29 cellular contexts compared by ENCODE assay signal in the genomic region with DNA sequence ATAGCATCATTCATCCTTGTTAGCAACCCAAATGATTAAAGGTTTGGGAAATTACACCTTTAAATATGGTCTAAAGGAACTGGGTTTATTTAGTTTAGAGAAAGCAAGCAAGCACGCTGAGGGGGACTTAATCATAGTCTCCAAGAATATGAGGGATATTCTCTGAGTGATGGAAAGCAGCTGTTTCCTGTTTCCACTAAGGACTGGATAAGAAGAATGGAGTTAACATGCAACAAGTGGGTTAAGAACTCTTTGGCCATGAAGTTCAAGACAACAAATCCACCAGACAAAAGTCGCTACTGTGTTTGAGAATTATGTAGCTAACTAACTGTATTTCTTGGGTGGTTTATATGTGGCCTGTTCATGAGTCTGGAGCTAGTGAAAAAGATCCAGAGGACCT.
DNase-seq lines count a peak whose midpoint lies in the region; ATAC-seq, FAIRE-seq and TF ChIP-seq lines count a peak whose summit lies in the region.
"Had no signal": no experiment of that assay in that cellular context is flagged by ENCODE, and none has a peak within 500 bp of the region (broad histone marks: within the 10 kb centered on the region; RNA-seq: fewer than 3 reads in every experiment).

No MANE protein-coding gene starts in this region.

- no peak overlapping the region for H3K27ac Mint-ChIP-seq in CD4-positive, alpha-beta T cell
- H3K27ac Mint-ChIP-seq: activated T-cell treated with anti-CD3 and anti-CD28 coated beads, Interleukin-2, amount 50 U/mL, for 72 hours; CD4-positive, alpha-beta memory T cell; GM23338; neural progenitor cell had no signal

- H3K4me3 Mint-ChIP-seq in CD4-positive, alpha-beta T cell, result no peak overlapping the region
- H3K4me3 Mint-ChIP-seq: activated T-cell treated with anti-CD3 and anti-CD28 coated beads, Interleukin-2, amount 50 U/mL, for 72 hours; brain; CD4-positive, alpha-beta memory T cell; GM23338; neural progenitor cell had no signal

- peaks cover 6% of the 10 kb centered on the region for H3K27me3 Mint-ChIP-seq in CD4-positive, alpha-beta T cell
- H3K27me3 Mint-ChIP-seq: brain had no signal

- WGBS in right cardiac atrium, result 47% methylated on average over 2 of the region's 2 CpGs

- H2AFZ ChIP-seq in endothelial cell of umbilical vein (ENCODE audit: low read depth, low read length), result no peak overlapping the region
- H2AFZ ChIP-seq: GM23338, neural progenitor cell had no signal

- no peaks in the 10 kb centered on the region for H3K79me2 ChIP-seq in endothelial cell of umbilical vein (ENCODE audit: control insufficient read depth, insufficient read depth, low read length)

- no peak for TF ChIP-seq POLR2A in endothelial cell of umbilical vein (IDR thresholded peaks at IDR 0.05; ENCODE audit: low read depth, low read length)
- no peak for TF ChIP-seq POLR2A in gastrocnemius medialis (IDR thresholded peaks at IDR 0.05)

- H3K27me3 ChIP-seq in cardiac muscle cell, result no peaks in the 10 kb centered on the region
- no peaks in the 10 kb centered on the region for H3K27me3 ChIP-seq in endothelial cell of umbilical vein (ENCODE audit: control insufficient read depth in 2 of 2, insufficient read depth in 2 of 2, low read length in 2 of 2)
- no peaks in the 10 kb centered on the region for H3K27me3 ChIP-seq in right cardiac atrium (ENCODE audit: control insufficient read depth, insufficient read depth)
- H3K27me3 ChIP-seq in gastrocnemius medialis, result no peaks in the 10 kb centered on the region
- H3K27me3 ChIP-seq in CD4-positive, alpha-beta T cell (ENCODE audit: control insufficient read depth, insufficient read depth, low read length), result no peaks in the 10 kb centered on the region
- H3K27me3 ChIP-seq: colonic mucosa, gastroesophageal sphincter, neural progenitor cell, SJSA1, stomach, tibial artery had no signal

- DNase-seq in cardiac muscle cell (ENCODE audit: low read depth in 1 of 2, low spot score in 1 of 2) (peak in 1 of 2 donors; percentile 78), Right ventricle myocardium superior (no peak), endothelial cell of umbilical vein (ENCODE audit: low read depth, low spot score) (peak; percentile 85), right cardiac atrium (no peak), gastrocnemius medialis (no peak), NCI-H2029 treated with DMSO at 0.1 percent for 48 hours (lab: John Stamatoyannopoulos, UW) (no peak)
- DNase-seq in CD4-positive, alpha-beta T cell, result no peak
- DNase-seq: activated CD4-positive, CD25-positive, alpha-beta regulatory T cell; activated naive CD4-positive, alpha-beta T cell; activated T-cell treated with anti-CD3 and anti-CD28 coated beads, Interleukin-2, amount 50 U/mL, for 72 hours; CD4-positive, alpha-beta memory T cell; colonic mucosa; effector memory CD4-positive, alpha-beta T cell; erythroblast; islet precursor cell; lower lobe of right lung; NCI-H1694; NCI-H2171; NCI-H510A treated with DMSO at 0.1 percent for 48 hours; stomach; T-helper 1 cell; tibial artery had no signal

- no peaks in the 10 kb centered on the region for H4K20me1 ChIP-seq in endothelial cell of umbilical vein (replicated peaks; ENCODE audit: control insufficient read depth, extremely low read depth, insufficient read depth, low read length)

- ATAC-seq in Right ventricle myocardium superior (ENCODE audit: poor library complexity), result no peak
- peak; percentile 47 to 55 for ATAC-seq in right cardiac atrium
- ATAC-seq in gastrocnemius medialis, result no peak
- no peak for ATAC-seq in HG02938 (IDR thresholded peaks at IDR 0.05; ENCODE audit: unreplicated experiment)
- no peak for ATAC-seq in CD4-positive, alpha-beta T cell (ENCODE audit: poor library complexity)
- ATAC-seq: activated T-cell treated with anti-CD3 and anti-CD28 coated beads, Interleukin-2, amount 50 U/mL, for 72 hours; gastroesophageal sphincter; GM23338; HepG2; lower lobe of right lung had no signal

- intact Hi-C loops in Right ventricle myocardium superior (cut with DNase I) (no loop called here), endothelial cell of umbilical vein (cut with micrococcal nuclease) (no loop called here), right cardiac atrium (cut with DNase I) (no loop called here), gastrocnemius medialis (cut with DNase I; ENCODE audit: low total_unique reads) (no loop called here)
- intact Hi-C loops in CD4-positive, alpha-beta T cell (cut with DNase I, micrococcal nuclease), result no loop called here

- no peaks in the 10 kb centered on the region for H3K36me3 Mint-ChIP-seq in CD4-positive, alpha-beta T cell (ENCODE audit: low read depth)
- H3K36me3 Mint-ChIP-seq: CD4-positive, alpha-beta memory T cell; neural progenitor cell had no signal

- in situ Hi-C loops in gastrocnemius medialis (cut with MboI; ENCODE audit: low sequenced_read_pairs in 4 of 4), result no loop called here

- no peak overlapping the region for H3K9ac ChIP-seq in endothelial cell of umbilical vein (replicated peaks; ENCODE audit: extremely low read depth, insufficient read depth, low read length)
- H3K9ac ChIP-seq: neural progenitor cell had no signal

- no peaks in the 10 kb centered on the region for H3K9me1 ChIP-seq in endothelial cell of umbilical vein (replicated peaks; ENCODE audit: control insufficient read depth, extremely low read depth, insufficient read depth, low read length)

- peak overlapping the region; percentile 52 for H3K27ac ChIP-seq in cardiac muscle cell
- H3K27ac ChIP-seq in endothelial cell of umbilical vein (ENCODE audit: insufficient read depth, low read depth, low read length), result peak overlapping the region; percentile 11
- H3K27ac ChIP-seq in right cardiac atrium (ENCODE audit: low read length), result no peak overlapping the region
- peak overlapping the region in 3 of 4 donors; percentile 14 to 24 (median 20) for H3K27ac ChIP-seq in gastrocnemius medialis
- H3K27ac ChIP-seq in CD4-positive, alpha-beta T cell (ENCODE audit: low read depth, low read length), result no peak overlapping the region
- H3K27ac ChIP-seq: colonic mucosa, gastroesophageal sphincter, lower lobe of right lung, neural progenitor cell, SJSA1, stomach, tibial artery had no signal

- peak; percentile 33 for FAIRE-seq in endothelial cell of umbilical vein (lab: Jason Lieb, UNC)
- FAIRE-seq: HepG2 had no signal

- TF ChIP-seq CTCF in cardiac muscle cell (IDR thresholded peaks at IDR 0.05; ENCODE audit: low read depth, low read length), result no peak
- no peak for TF ChIP-seq CTCF in endothelial cell of umbilical vein (IDR thresholded peaks at IDR 0.05; ENCODE audit: extremely low read depth in 1 of 2, insufficient read depth in 1 of 2, low read depth in 1 of 2, low read length in 2 of 2)
- no peak for TF ChIP-seq CTCF in gastrocnemius medialis (IDR thresholded peaks at IDR 0.05 in 4 of 5, conservative IDR thresholded peaks at IDR 0.05 in 1 of 5)
- TF ChIP-seq CTCF in CD4-positive, alpha-beta T cell (IDR thresholded peaks at IDR 0.05), result no peak

- POLR2A ChIA-PET in endothelial cell of umbilical vein (lab: Charles Lee), result interaction anchor here (0.6 kb wide), 1 partner anchor 40 kb away, joined by 3 read pairs; no protein-coding TSS in a partner anchor
- POLR2A ChIA-PET in CD4-positive, alpha-beta T cell (lab: Charles Lee), result no interaction called here

- H3K9me3 ChIP-seq in cardiac muscle cell (ENCODE audit: low read depth) (no peaks in the 10 kb centered on the region), endothelial cell of umbilical vein (replicated peaks; ENCODE audit: control insufficient read depth, insufficient read depth, low read length) (no peaks in the 10 kb centered on the region), right cardiac atrium (ENCODE audit: control insufficient read depth, low read length) (no peaks in the 10 kb centered on the region), gastrocnemius medialis (no peaks in the 10 kb centered on the region)
- H3K9me3 ChIP-seq in CD4-positive, alpha-beta T cell (ENCODE audit: control insufficient read depth, low read length), result no peaks in the 10 kb centered on the region
- H3K9me3 ChIP-seq: colonic mucosa, gastroesophageal sphincter, lower lobe of right lung, SJSA1, stomach, tibial artery had no signal

- CTCF ChIA-PET in endothelial cell of umbilical vein (lab: Charles Lee), result interaction anchor here (0.8 to 1.4 kb wide), 3 partner anchors 64 to 1230 kb away, joined by 3 to 4 read pairs (median 4); no protein-coding TSS in a partner anchor
- CTCF ChIA-PET in CD4-positive, alpha-beta T cell (lab: Charles Lee), result interaction anchor here (0.6 kb wide), 1 partner anchor 188 kb away, joined by 3 read pairs; no protein-coding TSS in a partner anchor

- no peak overlapping the region for H3K4me3 ChIP-seq in cardiac muscle cell
- no peak overlapping the region for H3K4me3 ChIP-seq in endothelial cell of umbilical vein (replicated peaks in 1 of 3; ENCODE audit: insufficient read depth in 1 of 3, low read depth in 1 of 3, low read length in 3 of 3)
- no peak overlapping the region for H3K4me3 ChIP-seq in right cardiac atrium (ENCODE audit: low read length)
- no peak overlapping the region for H3K4me3 ChIP-seq in gastrocnemius medialis
- H3K4me3 ChIP-seq: colonic mucosa, gastroesophageal sphincter, GM23338, lower lobe of right lung, neural progenitor cell, SJSA1, stomach, tibial artery had no signal

- H3K9me3 Mint-ChIP-seq in CD4-positive, alpha-beta T cell, result no peaks in the 10 kb centered on the region
- H3K9me3 Mint-ChIP-seq: GM23338 had no signal

- H3K36me3 ChIP-seq in cardiac muscle cell (peaks cover 25% of the 10 kb centered on the region), endothelial cell of umbilical vein (ENCODE audit: control insufficient read depth in 2 of 2, extremely low read depth in 1 of 2, insufficient read depth in 2 of 2, low read length in 2 of 2) (no peaks in the 10 kb centered on the region), gastrocnemius medialis (no peaks in the 10 kb centered on the region)
- H3K36me3 ChIP-seq: colonic mucosa, gastroesophageal sphincter, neural progenitor cell, stomach had no signal

- H3K4me1 ChIP-seq in cardiac muscle cell (ENCODE audit: low read depth), result peaks cover 44% of the 10 kb centered on the region
- H3K4me1 ChIP-seq in endothelial cell of umbilical vein (ENCODE audit: control insufficient read depth, extremely low read depth, insufficient read depth, low read length), result peaks cover 9% of the 10 kb centered on the region
- no peaks in the 10 kb centered on the region for H3K4me1 ChIP-seq in right cardiac atrium (ENCODE audit: control insufficient read depth, insufficient read depth, low read length)
- peaks cover 15 to 42% of the 10 kb centered on the region in 2 donors for H3K4me1 ChIP-seq in gastrocnemius medialis
- H3K4me1 ChIP-seq: colonic mucosa, lower lobe of right lung, neural progenitor cell, SJSA1, stomach, tibial artery had no signal

- BruUV-seq in endothelial cell of umbilical vein (replicated peaks; lab: Mats Ljungman, UMichigan), result no TSS peak

- H3K4me1 Mint-ChIP-seq in CD4-positive, alpha-beta T cell (ENCODE audit: low read depth), result no peaks in the 10 kb centered on the region
- H3K4me1 Mint-ChIP-seq: CD4-positive, alpha-beta memory T cell; GM23338 had no signal

- dilution Hi-C loops in endothelial cell of umbilical vein (cut with MboI; ENCODE audit: extremely low pct_ligation_motif_present, low sequenced_read_pairs), result no loop called here

- H3K4me2 ChIP-seq in endothelial cell of umbilical vein (ENCODE audit: insufficient read depth, low read length), result peak overlapping the region; percentile 4
- H3K4me2 ChIP-seq: GM23338, neural progenitor cell had no signal

TF ChIP-seq in endothelial cell of umbilical vein, 7 proteins besides CTCF, POLR2A, EP300 and RAD21 (continues in another document):
- no peak for TF ChIP-seq GATA2 (IDR thresholded peaks at IDR 0.05; ENCODE audit: insufficient read depth, insufficient read length, low read depth, low read length)

Comparison
In these comparisons a context has a peak if more than half of its experiments do, and no peak if none do; other contexts are left out.
1. H3K27ac ChIP-seq: peak in cardiac muscle cell (single experiment), endothelial cell of umbilical vein (single experiment) and gastrocnemius medialis (3 of 4); none in right cardiac atrium (single experiment) and CD4-positive, alpha-beta T cell (single experiment).
2. ATAC-seq: peak in right cardiac atrium (2 of 2); none in Right ventricle myocardium superior (single experiment), gastrocnemius medialis (0 of 2), HG02938 (single experiment) and CD4-positive, alpha-beta T cell (single experiment).